10 cellular contexts compared by ENCODE assay signal in genomic region chr15:34018738-34019137, GRCh38. TPM values are rescaled to one million over a fixed set of nuclear protein-coding genes. Genes with fewer than 3 reads are reported as not detected.
DNase-seq lines count a peak whose midpoint lies in the region; ATAC-seq lines count a peak whose summit lies in the region.
"Not testable (repeated sequence)": the region's sequence is repeated elsewhere in the genome, so short reads cannot be mapped to it uniquely, and the experiment has no call there.
"Had no signal": no experiment of that assay in that cellular context is flagged by ENCODE, and none has a peak within 500 bp of the region (broad histone marks: within the 10 kb centered on the region; RNA-seq: fewer than 3 reads in every experiment).

No MANE protein-coding gene starts in this region.

- not testable (repeated sequence) for H3K9me3 ChIP-seq in CD4-positive, alpha-beta memory T cell (ENCODE audit: control insufficient read depth in 1 of 2, low read length in 2 of 2)

- not testable (repeated sequence) for H3K4me3 ChIP-seq in CD4-positive, alpha-beta memory T cell (ENCODE audit: low read length in 2 of 2)

- ATAC-seq in activated CD8-positive, alpha-beta T cell treated with anti-CD3 and anti-CD28 coated beads, Interleukin-2, amount 10 ng/mL, durations not matched to agents 7 days and 5 days; activated T-helper 17 cell treated with anti-CD3 and anti-CD28 coated beads, Interleukin-2, amount 50 U/mL, for 72 hours (replicated peaks); activated naive CD8-positive, alpha-beta T cell treated with anti-CD3 and anti-CD28 coated beads, Interleukin-2, amount 50 U/mL, for 24 hours; natural killer cell treated with Interleukin-12 subunit alpha and Interleukin-12 subunit beta and Interleukin-15 and Interleukin-18, amount 100 ng/mL, for 72 hours: not testable (repeated sequence)

- H3K36me3 Mint-ChIP-seq in CD4-positive, alpha-beta memory T cell; T-helper 1 cell treated with Interleukin-12 subunit alpha and Interleukin-12 subunit beta and Interleukin-4 antibody, amounts not matched to agents 30 μg/mL and 1 μg/mL, for 36 hours (ENCODE audit: low read depth); activated CD8-positive, alpha-beta T cell treated with anti-CD3 and anti-CD28 coated beads, Interleukin-2, amount 10 ng/mL, durations not matched to agents 7 days and 5 days (ENCODE audit: low read depth); activated T-helper 17 cell treated with anti-CD3 and anti-CD28 coated beads, Interleukin-2, amount 50 U/mL, for 72 hours (ENCODE audit: low read depth); immature natural killer cell: not testable (repeated sequence)
- peaks cover 11% of the 10 kb centered on the region for H3K36me3 Mint-ChIP-seq in activated naive CD8-positive, alpha-beta T cell treated with anti-CD3 and anti-CD28 coated beads, Interleukin-2, amount 50 U/mL, for 24 hours (ENCODE audit: low read depth)
- H3K36me3 Mint-ChIP-seq in natural killer cell treated with Interleukin-12 subunit alpha and Interleukin-12 subunit beta and Interleukin-15 and Interleukin-18, amount 100 ng/mL, for 72 hours = peaks cover 10% of the 10 kb centered on the region

- not testable (repeated sequence) for H3K27me3 ChIP-seq in CD4-positive, alpha-beta memory T cell (ENCODE audit: insufficient read depth, low read length)

- peaks cover 9 to 15% (median 11%) of the 10 kb centered on the region in 4 donors for H3K4me1 Mint-ChIP-seq in CD4-positive, alpha-beta memory T cell
- peaks cover 16% of the 10 kb centered on the region for H3K4me1 Mint-ChIP-seq in T-helper 1 cell treated with Interleukin-12 subunit alpha and Interleukin-12 subunit beta and Interleukin-4 antibody, amounts not matched to agents 30 μg/mL and 1 μg/mL, for 36 hours (ENCODE audit: low read depth)
- H3K4me1 Mint-ChIP-seq in activated CD8-positive, alpha-beta T cell treated with anti-CD3 and anti-CD28 coated beads, Interleukin-2, amount 10 ng/mL, durations not matched to agents 7 days and 5 days (ENCODE audit: low read depth) = peaks cover 20% of the 10 kb centered on the region
- H3K4me1 Mint-ChIP-seq in activated T-helper 17 cell treated with anti-CD3 and anti-CD28 coated beads, Interleukin-2, amount 50 U/mL, for 72 hours = not testable (repeated sequence)
- H3K4me1 Mint-ChIP-seq in activated naive CD8-positive, alpha-beta T cell treated with anti-CD3 and anti-CD28 coated beads, Interleukin-2, amount 50 U/mL, for 24 hours = peaks cover 21% of the 10 kb centered on the region
- peaks cover 12% of the 10 kb centered on the region in 2 donors for H3K4me1 Mint-ChIP-seq in immature natural killer cell
- peaks cover 12 to 15% of the 10 kb centered on the region in 2 donors for H3K4me1 Mint-ChIP-seq in natural killer cell treated with Interleukin-12 subunit alpha and Interleukin-12 subunit beta and Interleukin-15 and Interleukin-18, amount 100 ng/mL, for 72 hours (ENCODE audit: low read depth in 2 of 2)

- POLR2A ChIA-PET in CD4-positive, alpha-beta memory T cell (lab: Charles Lee; ENCODE audit: partially characterized antibody) = interaction anchor here (0.7 to 0.8 kb wide), 2 partner anchors 21 to 83 kb away, joined by 3 to 4 read pairs; partner anchors contain the start of genes AVEN, EMC7 and PGBD4
- POLR2A ChIA-PET in activated CD8-positive, alpha-beta T cell treated with anti-CD3 and anti-CD28 coated beads, Interleukin-2, amount 10 ng/mL, durations not matched to agents 7 days and 5 days (lab: Charles Lee) = interaction anchor here (0.7 to 2.2 kb wide), 4 partner anchors 19 to 317 kb away, joined by 4 to 7 read pairs (median 5); partner anchors contain the start of genes EMC7 and PGBD4

- CTCF ChIA-PET in CD4-positive, alpha-beta memory T cell (lab: Charles Lee; ENCODE audit: partially characterized antibody) = not testable (repeated sequence)
- CTCF ChIA-PET in activated CD8-positive, alpha-beta T cell treated with anti-CD3 and anti-CD28 coated beads, Interleukin-2, amount 10 ng/mL, durations not matched to agents 7 days and 5 days (lab: Charles Lee) = interaction anchor here (0.8 kb wide), 1 partner anchor 21 kb away, joined by 3 read pairs; the partner anchor contains the start of gene AVEN

- H3K9me3 Mint-ChIP-seq in CD4-positive, alpha-beta memory T cell; T-helper 1 cell treated with Interleukin-12 subunit alpha and Interleukin-12 subunit beta and Interleukin-4 antibody, amounts not matched to agents 30 μg/mL and 1 μg/mL, for 36 hours; activated CD8-positive, alpha-beta T cell treated with anti-CD3 and anti-CD28 coated beads, Interleukin-2, amount 10 ng/mL, durations not matched to agents 7 days and 5 days (ENCODE audit: insufficient read depth); activated T-helper 17 cell treated with anti-CD3 and anti-CD28 coated beads, Interleukin-2, amount 50 U/mL, for 72 hours; activated naive CD8-positive, alpha-beta T cell treated with anti-CD3 and anti-CD28 coated beads, Interleukin-2, amount 50 U/mL, for 24 hours; immature natural killer cell; natural killer cell treated with Interleukin-12 subunit alpha and Interleukin-12 subunit beta and Interleukin-15 and Interleukin-18, amount 100 ng/mL, for 72 hours: not testable (repeated sequence)

- H3K4me3 Mint-ChIP-seq in CD4-positive, alpha-beta memory T cell = peak overlapping the region in 7 of 8 donors; percentile 73 to 89 (median 80)
- H3K4me3 Mint-ChIP-seq in T-helper 1 cell treated with Interleukin-12 subunit alpha and Interleukin-12 subunit beta and Interleukin-4 antibody, amounts not matched to agents 30 μg/mL and 1 μg/mL, for 36 hours = peak overlapping the region; percentile 65
- H3K4me3 Mint-ChIP-seq in activated CD8-positive, alpha-beta T cell treated with anti-CD3 and anti-CD28 coated beads, Interleukin-2, amount 10 ng/mL, durations not matched to agents 7 days and 5 days = peak overlapping the region; percentile 17
- H3K4me3 Mint-ChIP-seq in activated T-helper 17 cell treated with anti-CD3 and anti-CD28 coated beads, Interleukin-2, amount 50 U/mL, for 72 hours = peak overlapping the region; percentile 37
- peak overlapping the region; percentile 51 for H3K4me3 Mint-ChIP-seq in activated naive CD8-positive, alpha-beta T cell treated with anti-CD3 and anti-CD28 coated beads, Interleukin-2, amount 50 U/mL, for 24 hours
- peak overlapping the region; percentile 67 to 87 (median 83) for H3K4me3 Mint-ChIP-seq in immature natural killer cell
- peak overlapping the region; percentile 61 for H3K4me3 Mint-ChIP-seq in natural killer cell treated with Interleukin-12 subunit alpha and Interleukin-12 subunit beta and Interleukin-15 and Interleukin-18, amount 100 ng/mL, for 72 hours

- H3K36me3 ChIP-seq in CD4-positive, alpha-beta memory T cell (ENCODE audit: insufficient read depth, low read length) = not testable (repeated sequence)

- intact Hi-C loops in CD4-positive, alpha-beta memory T cell (cut with micrococcal nuclease) = not testable (repeated sequence)

- H3K4me1 ChIP-seq in CD4-positive, alpha-beta memory T cell (ENCODE audit: insufficient read depth, low read length) = peaks cover 11% of the 10 kb centered on the region

- not testable (repeated sequence) for H3K27me3 Mint-ChIP-seq in CD4-positive, alpha-beta memory T cell; T-helper 1 cell treated with Interleukin-12 subunit alpha and Interleukin-12 subunit beta and Interleukin-4 antibody, amounts not matched to agents 30 μg/mL and 1 μg/mL, for 36 hours (ENCODE audit: low read depth); activated T-helper 17 cell treated with anti-CD3 and anti-CD28 coated beads, Interleukin-2, amount 50 U/mL, for 72 hours; activated naive CD8-positive, alpha-beta T cell treated with anti-CD3 and anti-CD28 coated beads, Interleukin-2, amount 50 U/mL, for 24 hours; natural killer cell treated with Interleukin-12 subunit alpha and Interleukin-12 subunit beta and Interleukin-15 and Interleukin-18, amount 100 ng/mL, for 72 hours
- peaks cover 20% of the 10 kb centered on the region for H3K27me3 Mint-ChIP-seq in activated CD8-positive, alpha-beta T cell treated with anti-CD3 and anti-CD28 coated beads, Interleukin-2, amount 10 ng/mL, durations not matched to agents 7 days and 5 days (ENCODE audit: low read depth)
- H3K27me3 Mint-ChIP-seq in immature natural killer cell (ENCODE audit: low read depth in 3 of 3) = peaks cover 4 to 12% (median 5%) of the 10 kb centered on the region in 3 donors

- H3K27ac ChIP-seq in CD4-positive, alpha-beta memory T cell (ENCODE audit: low read depth, low read length) = not testable (repeated sequence)

- DNase-seq in CD4-positive, alpha-beta memory T cell; activated CD8-positive, alpha-beta T cell treated with anti-CD3 and anti-CD28 coated beads, Interleukin-2, amount 10 ng/mL, durations not matched to agents 7 days and 5 days; activated naive CD8-positive, alpha-beta T cell treated with anti-CD3 and anti-CD28 coated beads, Interleukin-2, amount 50 U/mL, for 24 hours; immature natural killer cell; natural killer cell treated with Interleukin-12 subunit alpha and Interleukin-12 subunit beta and Interleukin-15 and Interleukin-18, amount 100 ng/mL, for 72 hours (ENCODE audit: low spot score): not testable (repeated sequence)

- H3K27ac Mint-ChIP-seq in CD4-positive, alpha-beta memory T cell = peak overlapping the region in 4 of 7 donors; percentile 76 to 86 (median 81)
- H3K27ac Mint-ChIP-seq in T-helper 1 cell treated with Interleukin-12 subunit alpha and Interleukin-12 subunit beta and Interleukin-4 antibody, amounts not matched to agents 30 μg/mL and 1 μg/mL, for 36 hours; activated T-helper 17 cell treated with anti-CD3 and anti-CD28 coated beads, Interleukin-2, amount 50 U/mL, for 72 hours: not testable (repeated sequence)
- H3K27ac Mint-ChIP-seq in activated CD8-positive, alpha-beta T cell treated with anti-CD3 and anti-CD28 coated beads, Interleukin-2, amount 10 ng/mL, durations not matched to agents 7 days and 5 days = peak overlapping the region; percentile 77
- peak overlapping the region; percentile 64 for H3K27ac Mint-ChIP-seq in activated naive CD8-positive, alpha-beta T cell treated with anti-CD3 and anti-CD28 coated beads, Interleukin-2, amount 50 U/mL, for 24 hours
- peak overlapping the region; percentile 58 to 88 (median 80) for H3K27ac Mint-ChIP-seq in immature natural killer cell
- peak overlapping the region in 1 of 2 donors; percentile 32 for H3K27ac Mint-ChIP-seq in natural killer cell treated with Interleukin-12 subunit alpha and Interleukin-12 subunit beta and Interleukin-15 and Interleukin-18, amount 100 ng/mL, for 72 hours

RNA-seq across cellular contexts. Expression of gene AVEN, which starts 20.3 kb away (rescaled TPM):
- total RNA-seq in CD4-positive, alpha-beta memory T cell = 1 to 10 TPM; 7.1 to 7.8 TPM
- 10 to 100 TPM; 12.0 to 12.6 TPM for polyA plus RNA-seq in CD4-positive, alpha-beta memory T cell
- total RNA-seq in activated CD8-positive, alpha-beta T cell treated with anti-CD3 and anti-CD28 coated beads, Interleukin-2, amount 10 ng/mL, durations not matched to agents 7 days and 5 days = 1 to 10 TPM; 8.5 to 8.7 TPM
- 10 to 100 TPM; 10.7 to 17.5 TPM for total RNA-seq in activated T-helper 17 cell treated with anti-CD3 and anti-CD28 coated beads, Interleukin-2, amount 50 U/mL, for 72 hours
- polyA plus RNA-seq in immature natural killer cell = 10 to 100 TPM in 2 of 3 donors, 1 to 10 TPM in 1; 7.6 to 17.3 (median 14.1) TPM
- 10 to 100 TPM; 17.0 to 27.4 TPM for total RNA-seq in natural killer cell treated with Interleukin-12 subunit alpha and Interleukin-12 subunit beta and Interleukin-15 and Interleukin-18, amount 100 ng/mL, for 72 hours

RNA-seq across cellular contexts. Expression of gene CHRM5, which starts 50.4 kb away (rescaled TPM):
- total RNA-seq in CD4-positive, alpha-beta memory T cell = not detected
- under 1 TPM in 1 of 2 donors, not detected in 1; 0.06 TPM for polyA plus RNA-seq in CD4-positive, alpha-beta memory T cell
- total RNA-seq in activated CD8-positive, alpha-beta T cell treated with anti-CD3 and anti-CD28 coated beads, Interleukin-2, amount 10 ng/mL, durations not matched to agents 7 days and 5 days = not detected
- not detected for total RNA-seq in activated T-helper 17 cell treated with anti-CD3 and anti-CD28 coated beads, Interleukin-2, amount 50 U/mL, for 72 hours
- polyA plus RNA-seq in immature natural killer cell = not detected
- total RNA-seq in natural killer cell treated with Interleukin-12 subunit alpha and Interleukin-12 subunit beta and Interleukin-15 and Interleukin-18, amount 100 ng/mL, for 72 hours = not detected
- total RNA-seq: G401, H4, HT1080 had no signal

Comparison
In these comparisons a context has a peak if more than half of its experiments do, and no peak if none do; other contexts are left out.
1. H3K4me3 Mint-ChIP-seq: peak in every context shown above with its lines; median percentile 83 in immature natural killer cell; 80 in CD4-positive, alpha-beta memory T cell; 65 in T-helper 1 cell treated with Interleukin-12 subunit alpha and Interleukin-12 subunit beta and Interleukin-4 antibody, amounts not matched to agents 30 μg/mL and 1 μg/mL, for 36 hours; 61 in natural killer cell treated with Interleukin-12 subunit alpha and Interleukin-12 subunit beta and Interleukin-15 and Interleukin-18, amount 100 ng/mL, for 72 hours; 51 in activated naive CD8-positive, alpha-beta T cell treated with anti-CD3 and anti-CD28 coated beads, Interleukin-2, amount 50 U/mL, for 24 hours; 37 in activated T-helper 17 cell treated with anti-CD3 and anti-CD28 coated beads, Interleukin-2, amount 50 U/mL, for 72 hours; 17 in activated CD8-positive, alpha-beta T cell treated with anti-CD3 and anti-CD28 coated beads, Interleukin-2, amount 10 ng/mL, durations not matched to agents 7 days and 5 days.